ENCODE assay signal across 1 cellular context in the genomic region with DNA sequence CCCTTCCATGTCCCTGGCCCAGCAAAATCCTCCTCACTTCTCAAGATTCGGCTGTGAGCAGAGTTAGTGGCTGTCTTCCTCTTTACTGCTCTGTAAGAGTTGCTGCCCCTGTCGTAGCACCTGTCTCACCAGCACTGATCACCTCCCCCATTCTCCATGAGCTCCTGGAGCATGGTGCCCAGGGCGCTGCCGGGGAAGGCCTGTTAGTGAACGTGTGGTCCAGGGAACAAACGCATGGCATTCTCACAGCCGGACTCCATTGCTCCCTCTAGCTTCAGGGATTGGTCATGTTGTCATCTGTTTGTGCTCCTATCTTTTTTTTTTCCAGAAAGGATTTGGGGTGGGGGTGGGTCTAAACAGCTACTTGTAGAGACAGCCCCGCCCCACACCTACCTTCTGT.
TF ChIP-seq lines count a peak whose summit lies in the region.

No MANE protein-coding gene starts in this region.

TF ChIP-seq in IMR-90, 13 proteins besides CTCF, POLR2A, EP300 and RAD21 (continued from another document):
- TF ChIP-seq, protein P1, sequence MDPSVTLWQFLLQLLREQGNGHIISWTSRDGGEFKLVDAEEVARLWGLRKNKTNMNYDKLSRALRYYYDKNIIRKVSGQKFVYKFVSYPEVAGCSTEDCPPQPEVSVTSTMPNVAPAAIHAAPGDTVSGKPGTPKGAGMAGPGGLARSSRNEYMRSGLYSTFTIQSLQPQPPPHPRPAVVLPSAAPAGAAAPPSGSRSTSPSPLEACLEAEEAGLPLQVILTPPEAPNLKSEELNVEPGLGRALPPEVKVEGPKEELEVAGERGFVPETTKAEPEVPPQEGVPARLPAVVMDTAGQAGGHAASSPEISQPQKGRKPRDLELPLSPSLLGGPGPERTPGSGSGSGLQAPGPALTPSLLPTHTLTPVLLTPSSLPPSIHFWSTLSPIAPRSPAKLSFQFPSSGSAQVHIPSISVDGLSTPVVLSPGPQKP (IDR thresholded peaks at IDR 0.05; ENCODE audit: borderline replicate concordance, low read depth, low read length) = no peak
- no peak for TF ChIP-seq MAZ (IDR thresholded peaks at IDR 0.05; ENCODE audit: borderline replicate concordance, low read depth, low read length)
- TF ChIP-seq BHLHE40 (IDR thresholded peaks at IDR 0.05; ENCODE audit: low read depth, low read length) = no peak
- no peak for TF ChIP-seq MAFK (IDR thresholded peaks at IDR 0.05; ENCODE audit: low read depth, low read length)
- no peak for TF ChIP-seq MXI1 (IDR thresholded peaks at IDR 0.05; ENCODE audit: borderline replicate concordance, low read depth, low read length)
